ENCODE assay signal across 8 cellular contexts in the genomic region with DNA sequence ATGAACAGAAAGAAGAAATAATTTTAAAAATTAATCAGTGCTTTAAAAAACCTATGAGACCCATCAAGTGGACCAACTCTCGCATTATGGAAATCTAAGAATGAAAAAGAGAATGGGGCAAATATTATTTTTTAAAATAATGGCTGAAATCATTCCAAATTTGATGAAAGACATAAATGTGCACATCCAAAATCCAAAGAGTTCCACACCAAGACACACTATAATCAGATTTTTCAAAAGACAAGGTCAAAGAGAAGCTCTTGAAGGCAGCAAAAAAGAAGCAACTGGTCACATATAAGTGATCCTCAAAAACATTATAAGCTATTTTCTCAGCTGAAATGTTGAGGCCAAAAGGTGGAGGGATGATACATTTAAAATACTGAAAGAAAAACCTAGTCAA.
"Had no signal": no experiment of that assay in that cellular context is flagged by ENCODE, and none has a peak within 500 bp of the region (broad histone marks: within the 10 kb centered on the region; RNA-seq: fewer than 3 reads in every experiment).

No MANE protein-coding gene starts in this region.

- H3K27ac ChIP-seq: GM23248 had no signal

- H3K4me3 ChIP-seq: GM23248, GM23338, HAP-1 had no signal

- DNase-seq: GM23248, GOT3, H7, H9, HCEC 1CT, HFFc6 had no signal

- H3K36me3 ChIP-seq: HAP-1 had no signal

- H3K4me1 ChIP-seq: HAP-1 had no signal
